ENCODE assay signal across 8 cellular contexts in the genomic region with DNA sequence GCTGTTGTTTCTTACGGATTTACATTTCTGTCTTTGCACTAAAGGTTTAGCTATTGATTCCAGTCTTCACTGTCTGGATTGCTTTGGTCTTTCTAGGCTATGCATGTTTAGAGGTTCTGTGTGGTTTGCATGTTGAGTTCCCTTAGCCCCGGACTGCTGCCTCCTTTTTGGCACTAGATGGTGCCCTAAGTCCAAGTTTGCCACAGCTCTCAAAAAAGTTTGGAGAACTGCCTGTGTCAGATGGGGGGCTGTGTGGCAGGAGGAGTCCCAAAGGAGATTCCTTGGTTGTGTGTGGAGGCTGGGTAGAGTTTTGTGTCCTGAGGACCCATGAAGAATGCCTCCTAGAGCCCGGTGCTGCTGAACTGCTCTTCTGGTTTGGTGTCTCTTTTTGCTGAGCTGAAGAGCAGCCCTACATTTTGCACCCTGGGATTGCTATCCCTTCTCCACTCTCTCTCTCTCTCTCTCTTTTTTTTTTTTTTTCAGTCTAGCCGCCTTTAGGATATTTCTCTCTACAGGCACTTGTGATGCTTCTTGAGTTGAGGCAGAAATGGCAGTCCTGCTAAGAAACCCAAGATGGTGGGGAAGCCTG.
DNase-seq lines count a peak whose midpoint lies in the region; ATAC-seq and TF ChIP-seq lines count a peak whose summit lies in the region.

No MANE protein-coding gene starts in this region.

- H3K27ac Mint-ChIP-seq in CD8-positive, alpha-beta memory T cell: no peak overlapping the region

- no peaks in the 10 kb centered on the region for H3K4me1 ChIP-seq in CD8-positive, alpha-beta memory T cell (ENCODE audit: insufficient read depth, low read length)

- H3K36me3 Mint-ChIP-seq in CD8-positive, alpha-beta memory T cell: no peaks in the 10 kb centered on the region

- H3K9me3 ChIP-seq in CD8-positive, alpha-beta memory T cell (ENCODE audit: low read length): no peaks in the 10 kb centered on the region

- CTCF ChIA-PET in CD8-positive, alpha-beta memory T cell (lab: Charles Lee): no interaction called here

- H3K4me1 Mint-ChIP-seq in CD8-positive, alpha-beta memory T cell: no peaks in the 10 kb centered on the region

- TF ChIP-seq CTCF in VCaP (conservative IDR thresholded peaks at IDR 0.05): peak; percentile 83
- TF ChIP-seq CTCF in fibroblast of pulmonary artery (IDR thresholded peaks at IDR 0.05; ENCODE audit: low read length, missing control alignments): peak; percentile 92

- H3K4me3 ChIP-seq in fibroblast of pulmonary artery (replicated peaks; ENCODE audit: low read depth, low read length): no peak overlapping the region
- H3K4me3 ChIP-seq in CD8-positive, alpha-beta memory T cell (ENCODE audit: low read length): no peak overlapping the region

- peaks cover 0 to 9% (median 5%) of the 10 kb centered on the region in 5 donors for H3K9me3 Mint-ChIP-seq in CD8-positive, alpha-beta memory T cell

- ATAC-seq in GM21717 (IDR thresholded peaks at IDR 0.05; ENCODE audit: unreplicated experiment): peak; percentile 82

- peaks cover 10 to 17% of the 10 kb centered on the region in 2 donors for H3K27me3 Mint-ChIP-seq in CD8-positive, alpha-beta memory T cell

- no peak overlapping the region for H3K27ac ChIP-seq in VCaP
- no peak overlapping the region for H3K27ac ChIP-seq in CD8-positive, alpha-beta memory T cell (ENCODE audit: low read depth, low read length)

- H3K36me3 ChIP-seq in CD8-positive, alpha-beta memory T cell (ENCODE audit: insufficient read depth, low read length): no peaks in the 10 kb centered on the region

- H3K27me3 ChIP-seq in CD8-positive, alpha-beta memory T cell (ENCODE audit: insufficient read depth, low read length, poor library complexity, severe bottlenecking): no peaks in the 10 kb centered on the region

- H3K4me3 Mint-ChIP-seq in CD8-positive, alpha-beta memory T cell: no peak overlapping the region

- POLR2A ChIA-PET in CD8-positive, alpha-beta memory T cell (lab: Charles Lee): no interaction called here

- DNase-seq in NCI-H510A treated with DMSO at 0.1 percent for 48 hours (lab: John Stamatoyannopoulos, UW) (peak; percentile 29), NCI-H510A (lab: John Stamatoyannopoulos, UW) (no peak), M059J (ENCODE audit: low read depth) (peak; percentile 71), fibroblast of pulmonary artery (ENCODE audit: low read depth) (peak; percentile 85), pulmonary artery endothelial cell (ENCODE audit: low read depth, low spot score) (peak; percentile 40)
- DNase-seq in CD8-positive, alpha-beta memory T cell: no peak

Comparison
In these comparisons a context has a peak if more than half of its experiments do, and no peak if none do; other contexts are left out.
1. DNase-seq: peak in NCI-H510A treated with DMSO at 0.1 percent for 48 hours (single experiment), M059J (single experiment), fibroblast of pulmonary artery (single experiment) and pulmonary artery endothelial cell (single experiment); none in NCI-H510A (single experiment) and CD8-positive, alpha-beta memory T cell (0 of 5).